ENCODE assay signal across 29 cellular contexts in the genomic region with DNA sequence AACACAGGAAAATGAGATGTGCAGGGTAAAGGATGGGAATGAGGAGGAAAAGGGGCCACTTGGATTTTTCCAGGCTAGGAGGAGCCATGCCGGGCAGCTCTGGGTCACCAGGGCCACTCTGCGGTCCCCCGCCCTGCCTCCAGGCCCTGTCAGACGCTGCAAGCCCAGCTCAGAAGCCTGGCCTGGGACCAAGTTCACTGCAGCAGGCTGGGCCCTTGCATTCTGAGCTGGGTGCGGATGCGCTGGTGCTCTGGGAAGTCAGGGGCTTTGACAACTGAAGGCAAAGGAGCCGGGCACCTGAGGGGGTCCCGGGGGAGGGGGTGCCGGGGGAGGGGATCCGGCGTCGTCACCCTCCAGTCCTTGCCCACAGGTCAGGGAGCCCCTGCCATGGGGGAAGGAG.
"Had no signal": no experiment of that assay in that cellular context is flagged by ENCODE, and none has a peak within 500 bp of the region (broad histone marks: within the 10 kb centered on the region; RNA-seq: fewer than 3 reads in every experiment).

No MANE protein-coding gene starts in this region.

- H3K4me1 ChIP-seq: parathyroid adenoma, prostate gland, right lobe of liver, sigmoid colon, stomach, thyroid gland, tibial nerve, upper lobe of left lung, vagina had no signal

- DNase-seq: naive B cell; naive thymus-derived CD8-positive, alpha-beta T cell; nephron progenitor cell; nucleus accumbens; posterior cingulate gyrus; retina; right lobe of liver; sigmoid colon; small intestine; stimulated activated CD4-positive, alpha-beta T cell treated with anti-CD3 and anti-CD28 coated beads, Interleukin-15, amount 100 ng/mL, for 24 hours; stimulated activated CD4-positive, alpha-beta T cell treated with anti-CD3 and anti-CD28 coated beads, Interleukin-2, amount 100 ng/mL, for 24 hours; stimulated activated CD4-positive, alpha-beta T cell treated with anti-CD3 and anti-CD28 coated beads, Interleukin-2, amount 100 ng/mL, for 48 hours; stimulated activated CD4-positive, alpha-beta T cell treated with anti-CD3 and anti-CD28 coated beads, Interleukin-4, amount 100 ng/mL, for 24 hours; stimulated activated naive B cell treated with anti-CD40 and anti-IgM and Interleukin-4, amounts not matched to agents 10 μg/mL and 1 μg/mL and 100 μg/mL, for 72 hours; stimulated activated naive CD4-positive, alpha-beta T cell treated with Interleukin-2 at 50 U/mL for 16 hours; stomach; thyroid gland; trophoblast cell had no signal

- ATAC-seq: naive thymus-derived CD8-positive, alpha-beta T cell; natural killer cell treated with Interleukin-12 subunit alpha and Interleukin-12 subunit beta and Interleukin-15 and Interleukin-18, amount 100 ng/mL, for 72 hours; stimulated activated effector memory CD8-positive, alpha-beta T cell treated with anti-CD3 and anti-CD28 coated beads, Interleukin-12 subunit alpha, Interleukin-12 subunit beta, amount 100 ng/mL, for 72 hours; stimulated activated naive B cell treated with anti-CD40 and anti-IgM and Interleukin-4, amounts not matched to agents 10 μg/mL and 1 μg/mL and 100 μg/mL, for 72 hours had no signal

- H3K9me3 ChIP-seq: neutrophil, prostate gland, right atrium auricular region, right lobe of liver, sigmoid colon, thyroid gland, upper lobe of left lung, vagina had no signal

- H3K27me3 ChIP-seq: right atrium auricular region, right lobe of liver, thyroid gland, tibial nerve, upper lobe of left lung, vagina had no signal

- H3K36me3 ChIP-seq: neutrophil, prostate gland, right atrium auricular region, right lobe of liver, sigmoid colon, stomach, thoracic aorta, thyroid gland, tibial nerve, upper lobe of left lung, vagina had no signal

- FAIRE-seq: small intestine, urothelium cell line had no signal

- H3K27ac ChIP-seq: neutrophil, parathyroid adenoma, prostate gland, right atrium auricular region, right lobe of liver, sigmoid colon, stomach, thoracic aorta, thyroid gland, tibial nerve, upper lobe of left lung, vagina had no signal

- H3K4me3 ChIP-seq: prostate gland, right atrium auricular region, right lobe of liver, sigmoid colon, stomach, thoracic aorta, thyroid gland, tibial nerve, upper lobe of left lung, vagina had no signal
